Comparison of ENCODE assay signal across 8 cellular contexts in genomic region chr10:48306265-48306869, GRCh38. TPM values are rescaled to one million over a fixed set of nuclear protein-coding genes. Genes with fewer than 3 reads are reported as not detected.
DNase-seq lines count a peak whose midpoint lies in the region; ATAC-seq and TF ChIP-seq lines count a peak whose summit lies in the region.

MAPK8 (plus strand) TSS chr10:48306677; CDS start chr10:48401661, 94,984 bp downstream.

- 0 out of 2 replicates have a peak, but pooled peaks have one; percentile 24 for TF ChIP-seq EP300 in Ishikawa (IDR thresholded peaks at IDR 0.05; ENCODE audit: borderline replicate concordance)

- H3K27me3 ChIP-seq in PC-9 (ENCODE audit: insufficient read depth, low read depth) (no peaks in the 10 kb centered on the region), mucosa of rectum (ENCODE audit: control insufficient read depth in 2 of 2, insufficient read depth in 2 of 2, low read length in 2 of 2) (no peaks in the 10 kb centered on the region)

- CTCF ChIA-PET in PC-9 (lab: Charles Lee): no interaction called here

- peak within 1 kb of the TSS; percentile 75 for H2AFZ ChIP-seq in PC-9

- POLR2A ChIA-PET in PC-9 (lab: Charles Lee; ENCODE audit: unreplicated experiment): interaction anchor here (0.6 kb wide), 2 partner anchors 35 to 144 kb away, joined by 3 to 14 read pairs; no protein-coding TSS in a partner anchor

- H3K36me3 ChIP-seq in PC-9 (ENCODE audit: low read depth) (no peaks in the 10 kb centered on the region), mucosa of rectum (ENCODE audit: control insufficient read depth in 2 of 2, insufficient read depth in 2 of 2, low read length in 2 of 2) (no peaks in the 10 kb centered on the region)

- intact Hi-C loops in PC-9 (cut with micrococcal nuclease; ENCODE audit: unreplicated experiment): loop anchor here (2.0 to 5.0 kb wide), 3 partner anchors 18 to 350 kb away; no protein-coding TSS in a partner anchor

- ATAC-seq in GM21619 (IDR thresholded peaks at IDR 0.05; ENCODE audit: unreplicated experiment): peak; percentile 79

- TF ChIP-seq RAD21 in Ishikawa (IDR thresholded peaks at IDR 0.05; ENCODE audit: low read depth): no peak

- peak; percentile 57 for TF ChIP-seq POLR2A in erythroblast (IDR thresholded peaks at IDR 0.05; ENCODE audit: low read length)

- peaks cover 16% of the 10 kb centered on the region; the same call in 1 of the 2 replicates for H4K20me1 ChIP-seq in PC-9 (ENCODE audit: insufficient read depth)

- H3K9ac ChIP-seq in mucosa of rectum (ENCODE audit: low read depth in 1 of 2, low read length in 2 of 2): peak within 1 kb of the TSS; percentile 66 to 83

- peaks cover 45% of the 10 kb centered on the region for H3K4me1 ChIP-seq in PC-9 (replicated peaks; ENCODE audit: insufficient read depth)
- H3K4me1 ChIP-seq in mucosa of rectum (ENCODE audit: control insufficient read depth in 2 of 2, insufficient read depth in 2 of 2, low read length in 2 of 2): peaks cover 9 to 15% of the 10 kb centered on the region in 2 donors

- peaks cover 41% of the 10 kb centered on the region for H3K79me2 ChIP-seq in PC-9 (ENCODE audit: low read depth)

- no TSS peak for BruUV-seq in PC-9 (replicated peaks; lab: Mats Ljungman, UMichigan)

- H3K27ac ChIP-seq in PC-9: peak within 1 kb of the TSS; percentile 14; the same call in 1 of the 2 replicates
- H3K27ac ChIP-seq in mucosa of rectum (ENCODE audit: low read depth in 2 of 2, low read length in 2 of 2): peak within 1 kb of the TSS; percentile 92

- H3K9me3 ChIP-seq in PC-9 (ENCODE audit: insufficient read depth, low read depth): no peaks in the 10 kb centered on the region
- H3K9me3 ChIP-seq in mucosa of rectum (ENCODE audit: control insufficient read depth in 2 of 2, low read length in 2 of 2): no peaks in the 10 kb centered on the region

- DNase-seq in DMS153 (lab: John Stamatoyannopoulos, UW) (peak; percentile 93), PC-9 (peak; percentile 77 to 96), erythroblast (lab: John Stamatoyannopoulos, UW) (peak; percentile 94 to 96)
- DNase-seq in activated T-cell treated with anti-CD3 and anti-CD28 coated beads, Interleukin-2, amount 50 U/mL, for 1 hour: peak; percentile 94
- DNase-seq in stimulated activated CD8-positive, alpha-beta memory T cell treated with anti-CD3 and anti-CD28 coated beads, Interleukin-4, amount 100 ng/mL, for 48 hours: peak; percentile 94

- H3K4me3 ChIP-seq in PC-9 (peak within 1 kb of the TSS; percentile 85), mucosa of rectum (ENCODE audit: low read length in 2 of 2) (peak within 1 kb of the TSS; percentile 65 to 85)

- peaks cover 25% of the 10 kb centered on the region for H3F3A ChIP-seq in PC-9 (ENCODE audit: insufficient read depth, low read depth)

- H3K9me2 ChIP-seq in PC-9 (ENCODE audit: insufficient read depth): no peaks in the 10 kb centered on the region

- TF ChIP-seq CTCF in PC-9 (conservative IDR thresholded peaks at IDR 0.05): no peak

- H3K4me2 ChIP-seq in PC-9: peak within 1 kb of the TSS; percentile 92

TF ChIP-seq in Ishikawa, 13 proteins besides CTCF, POLR2A, EP300 and RAD21:
- TF ChIP-seq MAX (IDR thresholded peaks at IDR 0.05) (peak; percentile 98), FOXM1 (IDR thresholded peaks at IDR 0.05; ENCODE audit: borderline replicate concordance, low read depth) (no peak), YY1 (IDR thresholded peaks at IDR 0.05; ENCODE audit: low read depth) (no peak), NFIC (IDR thresholded peaks at IDR 0.05) (no peak), CEBPB (IDR thresholded peaks at IDR 0.05) (no peak), EGR1 (IDR thresholded peaks at IDR 0.05) (peak; percentile 58; the same call in 1 of the 2 replicates), TCF12 (IDR thresholded peaks at IDR 0.05; ENCODE audit: low read depth) (no peak), TAF1 (IDR thresholded peaks at IDR 0.05; ENCODE audit: low read depth) (no peak), USF1 (IDR thresholded peaks at IDR 0.05) (peak; percentile 90), CREB1 (IDR thresholded peaks at IDR 0.05; ENCODE audit: low read depth) (peak; percentile 43; the same call in 1 of the 2 replicates), TEAD4 (IDR thresholded peaks at IDR 0.05) (no peak), ZBTB7A (IDR thresholded peaks at IDR 0.05; ENCODE audit: low read depth) (no peak), REST (IDR thresholded peaks at IDR 0.05; ENCODE audit: low read depth) (no peak)
TF ChIP-seq in Ishikawa: peak in this region for 4.

RNA-seq across cellular contexts. Expression of gene MAPK8, which starts in this region (rescaled TPM):
- 67.5 and 72.1 TPM in 2 replicates for total RNA-seq in PC-9 (2021)

Comparison
In these comparisons a context has a peak if more than half of its experiments do, and no peak if none do; other contexts are left out.
1. Peak in every context shown above with its lines: DNase-seq, ATAC-seq, H3K4me3 ChIP-seq and H3K27ac ChIP-seq.